8 cellular contexts compared by ENCODE assay signal in genomic region chrX:19343462-19344206, GRCh38. TPM values are rescaled to one million over a fixed set of nuclear protein-coding genes. Genes with fewer than 3 reads are reported as not detected.
DNase-seq lines count a peak whose midpoint lies in the region; ATAC-seq and TF ChIP-seq lines count a peak whose summit lies in the region.

TSS of gene PDHA1 (plus strand) at chrX:19343927. CDS start at chrX:19344038, 111 bp downstream.

- intact Hi-C loops in Calu3 (cut with micrococcal nuclease; ENCODE audit: unreplicated experiment), result no loop called here

- no peaks in the 10 kb centered on the region for H4K20me1 ChIP-seq in OCI-LY1 (ENCODE audit: insufficient read depth, low read length)

- H3K9me3 ChIP-seq in HUES64 (ENCODE audit: insufficient read depth, low read depth, low read length) (no peaks in the 10 kb centered on the region), OCI-LY1 (ENCODE audit: low read length) (no peaks in the 10 kb centered on the region)

- peak; percentile 95 for DNase-seq in Calu3
- peak; percentile 89 for DNase-seq in activated CD8-positive, alpha-beta memory T cell treated with anti-CD3 and anti-CD28 coated beads, Interleukin-2, amount 50 U/mL, for 4 hours
- peak; percentile 82 to 88 for DNase-seq in mesothelial cell of epicardium (ENCODE audit: low spot score in 2 of 2, unreplicated experiment in 2 of 2)
- DNase-seq in stimulated activated CD8-positive, alpha-beta memory T cell treated with anti-CD3 and anti-CD28 coated beads, Interleukin-15, amount 100 ng/mL, for 48 hours (ENCODE audit: low read depth in 2 of 2), result peak; percentile 84 to 88

- H3K27ac Mint-ChIP-seq in Calu3 (ENCODE audit: unreplicated experiment), result peak within 1 kb of the TSS; percentile 79
- H3K27ac Mint-ChIP-seq in mesothelial cell of epicardium, result peak within 1 kb of the TSS; percentile 94

- H3K4me3 Mint-ChIP-seq in Calu3 (ENCODE audit: low read depth, unreplicated experiment) (peak within 1 kb of the TSS; percentile 78), mesothelial cell of epicardium (peak within 1 kb of the TSS; percentile 81)

- H3K9me2 ChIP-seq in OCI-LY1 (ENCODE audit: low read depth, low read length), result no peaks in the 10 kb centered on the region

- in situ Hi-C loops in endometrial microvascular endothelial cells (cut with HindIII; ENCODE audit: inconsistent ontology term, low pct_unique_long_range_greater_than_20kb, low sequenced_read_pairs), result no loop called here

- H3K4me1 Mint-ChIP-seq in Calu3 (ENCODE audit: low read depth, unreplicated experiment), result peaks cover 17% of the 10 kb centered on the region
- peaks cover 13% of the 10 kb centered on the region for H3K4me1 Mint-ChIP-seq in mesothelial cell of epicardium

- H3K36me3 ChIP-seq in HUES64 (ENCODE audit: insufficient read depth, low read length), result 0 out of 2 replicates have a peak, but pooled peaks cover 4% of the 10 kb centered on the region
- no peaks in the 10 kb centered on the region for H3K36me3 ChIP-seq in OCI-LY1 (ENCODE audit: insufficient read depth, low read length)

- no peaks in the 10 kb centered on the region for H3K9me3 Mint-ChIP-seq in Calu3 (ENCODE audit: low read depth, unreplicated experiment)
- H3K9me3 Mint-ChIP-seq in mesothelial cell of epicardium, result peaks cover 16% of the 10 kb centered on the region

- TF ChIP-seq CTCF in Calu3 (IDR thresholded peaks at IDR 0.05; ENCODE audit: unreplicated experiment) (no peak), OCI-LY1 (IDR thresholded peaks at IDR 0.05; ENCODE audit: low read length) (no peak), mesothelial cell of epicardium (IDR thresholded peaks at IDR 0.05; ENCODE audit: unreplicated experiment) (no peak)

- H3K4me1 ChIP-seq in HUES64 (ENCODE audit: insufficient read depth, low read length), result peaks cover 6% of the 10 kb centered on the region; the same call in 1 of the 2 replicates
- H3K4me1 ChIP-seq in OCI-LY1 (ENCODE audit: insufficient read depth, low read length, severe bottlenecking), result peaks cover 35% of the 10 kb centered on the region

- H3K36me3 Mint-ChIP-seq in Calu3 (ENCODE audit: insufficient read depth, unreplicated experiment) (peaks cover 14% of the 10 kb centered on the region), mesothelial cell of epicardium (no peaks in the 10 kb centered on the region)

- peaks cover 29% of the 10 kb centered on the region for H3K79me2 ChIP-seq in OCI-LY1 (ENCODE audit: insufficient read depth, low read length)

- H3K4me2 ChIP-seq in OCI-LY1 (ENCODE audit: low read length), result peak within 1 kb of the TSS; percentile 89

- H3K27ac ChIP-seq in HUES64 (ENCODE audit: low read depth, low read length) (peak within 1 kb of the TSS; percentile 68), OCI-LY1 (ENCODE audit: low read depth, low read length, poor library complexity, severe bottlenecking) (peak within 1 kb of the TSS; percentile 37)

- under 1% methylated on average over 64 of the region's 64 CpGs for WGBS in HUES64

- H2AFZ ChIP-seq in OCI-LY1 (ENCODE audit: low read length), result no peak within 1 kb of the TSS

- H3K27me3 ChIP-seq in HUES64 (ENCODE audit: insufficient read depth, low read length), result no peaks in the 10 kb centered on the region
- no peaks in the 10 kb centered on the region for H3K27me3 ChIP-seq in OCI-LY1 (ENCODE audit: insufficient read depth, low read length)

- H3F3A ChIP-seq in OCI-LY1 (ENCODE audit: insufficient read depth, low read length), result no peaks in the 10 kb centered on the region

- H3K9ac ChIP-seq in HUES64 (ENCODE audit: low read depth, low read length) (peak within 1 kb of the TSS; percentile 74), OCI-LY1 (ENCODE audit: low read length) (peak within 1 kb of the TSS; percentile 79)

- BruUV-seq in Calu3 (replicated peaks; lab: Mats Ljungman, UMichigan), result no TSS peak

- peak within 1 kb of the TSS; percentile 89 for H3K4me3 ChIP-seq in HUES64 (ENCODE audit: low read length)
- peak within 1 kb of the TSS; percentile 80 for H3K4me3 ChIP-seq in OCI-LY1 (ENCODE audit: low read depth, low read length, poor library complexity, severe bottlenecking)

- H3K27me3 Mint-ChIP-seq in Calu3 (ENCODE audit: unreplicated experiment) (no peaks in the 10 kb centered on the region), mesothelial cell of epicardium (ENCODE audit: low read depth) (no peaks in the 10 kb centered on the region)

- ATAC-seq in GM21447 (IDR thresholded peaks at IDR 0.05; ENCODE audit: unreplicated experiment), result peak; percentile 99

- CTCF ChIA-PET in Calu3 (lab: Charles Lee), result no interaction called here

RNA-seq across cellular contexts. Expression of gene PDHA1, which starts in this region (rescaled TPM):
- total RNA-seq in Calu3 (2022) (234 and 241 TPM in 2 replicates), endometrial microvascular endothelial cells (ENCODE audit: inconsistent ontology term) (78.1 TPM), mesothelial cell of epicardium (149 to 156 TPM (median 155 TPM) in 3 replicates)
- 113 TPM for polyA plus RNA-seq in HUES64 (2013, experiment 1 of 2)
- polyA plus RNA-seq in HUES64 (2013, experiment 2 of 2), result 117 TPM

Comparison
In these comparisons a context has a peak if more than half of its experiments do, and no peak if none do; other contexts are left out.
1. Peak in every context shown above with its lines: DNase-seq, ATAC-seq, H3K4me3 ChIP-seq and H3K27ac ChIP-seq.